ENCODE assay signal across 16 cellular contexts in the genomic region with DNA sequence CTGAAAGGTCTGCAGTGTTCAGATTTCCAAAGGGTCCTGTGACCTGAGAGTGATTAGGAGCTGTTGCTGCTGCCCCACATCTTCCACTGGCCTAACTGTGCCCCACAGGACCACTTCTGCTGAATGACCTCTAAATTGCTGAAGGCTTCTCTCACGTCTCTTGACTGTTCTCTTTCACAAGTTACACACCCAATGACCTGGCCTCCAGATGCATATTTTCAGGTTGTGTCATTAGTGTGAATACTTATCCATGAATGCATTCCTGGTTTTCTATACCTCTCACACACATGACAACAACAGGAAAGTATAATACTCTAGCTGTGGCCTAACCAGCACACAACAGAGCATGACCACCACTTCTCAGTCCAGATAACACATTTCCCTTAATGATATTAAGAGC. TPM values are rescaled to one million over a fixed set of nuclear protein-coding genes. Genes with fewer than 3 reads are reported as not detected.
DNase-seq lines count a peak whose midpoint lies in the region; ATAC-seq, FAIRE-seq and TF ChIP-seq lines count a peak whose summit lies in the region.
"Had no signal": no experiment of that assay in that cellular context is flagged by ENCODE, and none has a peak within 500 bp of the region (broad histone marks: within the 10 kb centered on the region; RNA-seq: fewer than 3 reads in every experiment).

No MANE protein-coding gene starts in this region.

- no peaks in the 10 kb centered on the region for H3K4me1 Mint-ChIP-seq in endothelial cell (ENCODE audit: unreplicated experiment)

- no peaks in the 10 kb centered on the region for H3K79me1 ChIP-seq in trophoblast cell (ENCODE audit: low read length)

- no peak overlapping the region for H2AFZ ChIP-seq in trophoblast cell (ENCODE audit: insufficient read depth, low read length, poor library complexity)

- no peak overlapping the region for H3K4ac ChIP-seq in trophoblast cell (ENCODE audit: low read depth, low read length)

- H3K4me1 ChIP-seq in trophoblast cell (ENCODE audit: control insufficient read depth in 1 of 2, insufficient read depth in 2 of 2, low read length in 2 of 2) = peaks cover 5 to 9% of the 10 kb centered on the region in 2 experiments

- H2BK12ac ChIP-seq in trophoblast cell (ENCODE audit: low read length) = no peak overlapping the region

- peak overlapping the region; percentile 25 for H3K27ac Mint-ChIP-seq in endothelial cell (ENCODE audit: unreplicated experiment)
- H3K27ac Mint-ChIP-seq: activated CD8-positive, alpha-beta T cell treated with anti-CD3 and anti-CD28 coated beads, Interleukin-2, amount 10 ng/mL, durations not matched to agents 7 days and 5 days; dendritic cell treated with granulocyte-macrophage colony-stimulating factor and Interleukin-4, amounts not matched to agents 40 ng/mL and 50 ng/mL, for 4 days had no signal

- no peak for ATAC-seq in HG02642 (IDR thresholded peaks at IDR 0.05; ENCODE audit: poor library complexity, unreplicated experiment)
- ATAC-seq: activated CD8-positive, alpha-beta T cell treated with anti-CD3 and anti-CD28 coated beads, Interleukin-2, amount 10 ng/mL, durations not matched to agents 7 days and 5 days had no signal

- H2BK120ac ChIP-seq in trophoblast cell (ENCODE audit: insufficient read depth, low read length, poor library complexity) = no peak overlapping the region

- no peak for TF ChIP-seq CTCF in endothelial cell (IDR thresholded peaks at IDR 0.05; ENCODE audit: unreplicated experiment)

- H3K27ac ChIP-seq in trophoblast cell (ENCODE audit: low read depth, low read length) = no peak overlapping the region

- no peak overlapping the region for H2BK5ac ChIP-seq in trophoblast cell (ENCODE audit: low read depth, low read length, poor library complexity)

- TF ChIP-seq POLR2A in GM12892 (IDR thresholded peaks at IDR 0.05; ENCODE audit: low read depth, low read length) = no peak

- H3K79me2 ChIP-seq in trophoblast cell (ENCODE audit: control insufficient read depth, insufficient read depth, low read length, poor library complexity) = peaks cover 2% of the 10 kb centered on the region

- H3K9me3 ChIP-seq in trophoblast cell (ENCODE audit: insufficient read depth, low read depth, low read length) = no peaks in the 10 kb centered on the region

- no peak overlapping the region for H4K12ac ChIP-seq in trophoblast cell (ENCODE audit: low read depth, low read length)

- H3K27me3 ChIP-seq in trophoblast cell (ENCODE audit: insufficient read depth, low read length) = no peaks in the 10 kb centered on the region

- H3K4me2 ChIP-seq in trophoblast cell (ENCODE audit: low read length) = no peak overlapping the region

- H3K14ac ChIP-seq in trophoblast cell (ENCODE audit: low read length) = no peak overlapping the region

- peak; percentile 75 for DNase-seq in EH (ENCODE audit: low read depth)
- peak; percentile 42 for DNase-seq in RKO (ENCODE audit: low spot score)
- no peak for DNase-seq in endothelial cell (ENCODE audit: low spot score)
- DNase-seq in trophoblast cell = peak; percentile 78 to 90
- DNase-seq in stimulated activated CD4-positive, alpha-beta T cell treated with anti-CD3 and anti-CD28 coated beads, Interleukin-2, amount 100 ng/mL, for 24 hours = no peak
- DNase-seq in DMS79 (lab: John Stamatoyannopoulos, UW) = no peak
- DNase-seq in GM12892 (ENCODE audit: insufficient read length) = no peak
- DNase-seq: activated CD8-positive, alpha-beta T cell treated with anti-CD3 and anti-CD28 coated beads, Interleukin-2, amount 10 ng/mL, durations not matched to agents 7 days and 5 days; activated naive CD4-positive, alpha-beta T cell; H9; head of caudate nucleus; KBM-7; NCI-H2029; stimulated activated naive CD4-positive, alpha-beta T cell had no signal

- no CpG with 5 or more reads among the region's 1 CpG for WGBS in trophoblast cell (ENCODE audit: extremely low coverage, insufficient coverage, insufficient read length)

- H3K36me3 ChIP-seq in trophoblast cell (ENCODE audit: control insufficient read depth in 1 of 2, insufficient read depth in 2 of 2, low read length in 2 of 2) = peaks cover 16% of the 10 kb centered on the region in 2 experiments

- no peak overlapping the region for H4K91ac ChIP-seq in trophoblast cell (ENCODE audit: low read depth, low read length)

- H3K27me3 Mint-ChIP-seq in endothelial cell (ENCODE audit: unreplicated experiment) = no peaks in the 10 kb centered on the region
- H3K27me3 Mint-ChIP-seq: dendritic cell treated with granulocyte-macrophage colony-stimulating factor and Interleukin-4, amounts not matched to agents 40 ng/mL and 50 ng/mL, for 4 days had no signal

- no peak for FAIRE-seq in GM12892 (lab: Jason Lieb, UNC)

- no peak overlapping the region for H3K4me3 ChIP-seq in trophoblast cell (ENCODE audit: low read depth, low read length)

- no peak overlapping the region for H4K8ac ChIP-seq in trophoblast cell (ENCODE audit: low read depth, low read length)

- H2AK5ac ChIP-seq in trophoblast cell (ENCODE audit: low read length) = no peak overlapping the region

- H3K4me3 Mint-ChIP-seq in endothelial cell (ENCODE audit: unreplicated experiment) = no peak overlapping the region
- H3K4me3 Mint-ChIP-seq: activated CD8-positive, alpha-beta T cell treated with anti-CD3 and anti-CD28 coated beads, Interleukin-2, amount 10 ng/mL, durations not matched to agents 7 days and 5 days; dendritic cell treated with granulocyte-macrophage colony-stimulating factor and Interleukin-4, amounts not matched to agents 40 ng/mL and 50 ng/mL, for 4 days; H9 had no signal

- no peak overlapping the region for H3K18ac ChIP-seq in trophoblast cell (ENCODE audit: low read length)

- H3K23ac ChIP-seq in trophoblast cell (ENCODE audit: low read length) = no peak overlapping the region

- H3K36me3 Mint-ChIP-seq in endothelial cell (ENCODE audit: low read depth, unreplicated experiment) = peaks cover 4% of the 10 kb centered on the region

- H3K9me3 Mint-ChIP-seq in endothelial cell (ENCODE audit: unreplicated experiment) = no peaks in the 10 kb centered on the region
- H3K9me3 Mint-ChIP-seq: dendritic cell treated with granulocyte-macrophage colony-stimulating factor and Interleukin-4, amounts not matched to agents 40 ng/mL and 50 ng/mL, for 4 days; H9 had no signal

- no peak overlapping the region for H3K9ac ChIP-seq in trophoblast cell (ENCODE audit: low read length)

RNA-seq across cellular contexts. Expression of a gene that starts 15.4 kb away (rescaled TPM):
- 76.9 TPM for total RNA-seq in endothelial cell (ENCODE audit: unreplicated experiment)
- polyA plus RNA-seq in trophoblast cell (2013) = 16.1 and 17.0 TPM in 2 replicates
- 16.3 TPM for polyA plus RNA-seq in GM12892 (2012; ENCODE audit: missing spikeins)

RNA-seq across cellular contexts. Expression of a gene that starts 19.3 kb away (rescaled TPM):
- 32.6 TPM for total RNA-seq in endothelial cell (ENCODE audit: unreplicated experiment)
- polyA plus RNA-seq in trophoblast cell (2013) = 11.8 and 13.4 TPM in 2 replicates
- 19.0 TPM for polyA plus RNA-seq in GM12892 (2012; ENCODE audit: missing spikeins)

Comparison
In these comparisons a context has a peak if more than half of its experiments do, and no peak if none do; other contexts are left out.
1. DNase-seq: peak in EH (single experiment), RKO (single experiment) and trophoblast cell (2 of 2); none in endothelial cell (single experiment), stimulated activated CD4-positive, alpha-beta T cell treated with anti-CD3 and anti-CD28 coated beads, Interleukin-2, amount 100 ng/mL, for 24 hours (0 of 2), DMS79 (single experiment) and GM12892 (single experiment).